In genomic region chr6:32637219-32637880, GRCh38 we compare ENCODE assay signal across 10 cellular contexts. TPM values are rescaled to one million over a fixed set of nuclear protein-coding genes. Genes with fewer than 3 reads are reported as not detected.
DNase-seq lines count a peak whose midpoint lies in the region; ATAC-seq and TF ChIP-seq lines count a peak whose summit lies in the region.
"Had no signal": no experiment of that assay in that cellular context is flagged by ENCODE, and none has a peak within 500 bp of the region (broad histone marks: within the 10 kb centered on the region; RNA-seq: fewer than 3 reads in every experiment).

TSS of gene HLA-DQA1 (plus strand) at chr6:32637406. CDS start at chr6:32637459, 53 bp downstream.

- H3K27ac ChIP-seq in thyroid gland (no peak within 1 kb of the TSS), PC-9 (no peak within 1 kb of the TSS)

- in situ Hi-C loops in GM13976 (cut with MboI; ENCODE audit: low sequenced_read_pairs, unreplicated experiment): no loop called here

- peak; percentile 71 for ATAC-seq in GM21529 (IDR thresholded peaks at IDR 0.05; ENCODE audit: unreplicated experiment)

- H3K9me2 ChIP-seq in PC-9 (ENCODE audit: insufficient read depth): no peaks in the 10 kb centered on the region

- H3K4me1 ChIP-seq in thyroid gland: no peaks in the 10 kb centered on the region
- H3K4me1 ChIP-seq in PC-9 (replicated peaks; ENCODE audit: insufficient read depth): no peaks in the 10 kb centered on the region
- H3K4me1 ChIP-seq: tibial nerve had no signal

- H3K79me2 ChIP-seq in PC-9 (ENCODE audit: low read depth): no peaks in the 10 kb centered on the region

- DNase-seq in GM13976 (ENCODE audit: low spot score) (peak; percentile 60), NOMO-1 (lab: John Stamatoyannopoulos, UW; ENCODE audit: unreplicated experiment in 2 of 2) (peak; percentile 60 to 82), midbrain (lab: John Stamatoyannopoulos, UW) (peak; percentile 34), NCI-H526 (lab: John Stamatoyannopoulos, UW) (no peak), NCI-H2171 treated with DMSO at 0.1 percent for 48 hours (lab: John Stamatoyannopoulos, UW) (no peak), thyroid gland (no peak), PC-9 (no peak)
- DNase-seq: activated naive CD8-positive, alpha-beta T cell treated with anti-CD3 and anti-CD28 coated beads, Interleukin-2, amount 10 ng/mL, durations not matched to agents 7 days and 5 days had no signal

- H3K36me3 ChIP-seq in thyroid gland (no peaks in the 10 kb centered on the region), PC-9 (ENCODE audit: low read depth) (no peaks in the 10 kb centered on the region)
- H3K36me3 ChIP-seq: tibial nerve had no signal

- H3K27me3 ChIP-seq in thyroid gland: no peaks in the 10 kb centered on the region
- peaks cover 25% of the 10 kb centered on the region for H3K27me3 ChIP-seq in PC-9 (ENCODE audit: insufficient read depth, low read depth)
- H3K27me3 ChIP-seq: tibial nerve had no signal

- TF ChIP-seq POLR2A in thyroid gland (IDR thresholded peaks at IDR 0.05): no peak

- CTCF ChIA-PET in PC-9 (lab: Charles Lee): no interaction called here

- TF ChIP-seq CTCF in GM13976 (IDR thresholded peaks at IDR 0.05; ENCODE audit: borderline replicate concordance, control extremely low read depth, extremely low read depth, insufficient read depth, missing control alignments): no peak
- no peak for TF ChIP-seq CTCF in thyroid gland (IDR thresholded peaks at IDR 0.05)
- no peak for TF ChIP-seq CTCF in PC-9 (conservative IDR thresholded peaks at IDR 0.05)

- 24 to 42% methylated on average over 7 of the region's 7 CpGs for whole genome bisulfite sequencing in thyroid gland, 2 donors

- POLR2A ChIA-PET in PC-9 (lab: Charles Lee; ENCODE audit: unreplicated experiment): no interaction called here

- BruUV-seq in PC-9 (replicated peaks; lab: Mats Ljungman, UMichigan): no TSS peak

- H3K4me3 ChIP-seq in thyroid gland (replicated peaks in 1 of 3) (no peak within 1 kb of the TSS), PC-9 (no peak within 1 kb of the TSS)

- H3K9me3 ChIP-seq in thyroid gland (no peaks in the 10 kb centered on the region), PC-9 (ENCODE audit: insufficient read depth, low read depth) (no peaks in the 10 kb centered on the region)
- H3K9me3 ChIP-seq: tibial nerve had no signal

- no peak within 1 kb of the TSS for H2AFZ ChIP-seq in PC-9

- H3F3A ChIP-seq in PC-9 (ENCODE audit: insufficient read depth, low read depth): no peaks in the 10 kb centered on the region

- H3K4me2 ChIP-seq in PC-9: no peak within 1 kb of the TSS

- no peaks in the 10 kb centered on the region for H4K20me1 ChIP-seq in PC-9 (ENCODE audit: insufficient read depth)

- intact Hi-C loops in thyroid gland (cut with DNase I): no loop called here
- intact Hi-C loops in PC-9 (cut with micrococcal nuclease; ENCODE audit: unreplicated experiment): no loop called here

RNA-seq across cellular contexts. Expression of gene HLA-DQA1, which starts in this region (rescaled TPM):
- total RNA-seq in thyroid gland: 10 to 100 TPM in 2 of 4 donors, 1 to 10 TPM in 2; 1.7 to 19.6 (median 10.2) TPM
- not detected in 2 replicates for total RNA-seq in PC-9 (2021)

Comparison
In these comparisons a context has a peak if more than half of its experiments do, and no peak if none do; other contexts are left out.
1. DNase-seq: peak in GM13976 (single experiment), NOMO-1 (2 of 2) and midbrain (single experiment); none in NCI-H526 (0 of 2), NCI-H2171 treated with DMSO at 0.1 percent for 48 hours (single experiment), thyroid gland (0 of 2) and PC-9 (0 of 2).